Comparison of ENCODE assay signal across 20 cellular contexts in the genomic region with DNA sequence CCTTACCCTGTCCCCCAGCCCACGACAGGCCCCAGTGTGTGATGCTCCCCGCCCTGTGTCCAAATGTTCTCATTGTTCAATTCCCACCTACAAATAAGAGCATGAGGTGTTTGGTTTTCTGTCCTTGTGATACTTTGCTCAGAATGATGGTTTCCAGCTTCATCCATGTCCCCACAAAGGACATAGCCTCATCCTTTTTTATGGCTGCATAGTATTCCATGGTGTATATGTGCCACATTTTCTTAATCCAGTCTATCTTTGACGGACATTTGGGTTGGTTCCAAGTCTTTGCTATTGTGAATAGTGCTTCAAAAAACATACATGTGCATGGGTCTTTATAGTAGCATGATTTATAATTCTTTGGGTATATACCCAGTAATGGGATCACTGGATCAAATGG. TPM values are rescaled to one million over a fixed set of nuclear protein-coding genes. Genes with fewer than 3 reads are reported as not detected.
"Had no signal": no experiment of that assay in that cellular context is flagged by ENCODE, and none has a peak within 500 bp of the region (broad histone marks: within the 10 kb centered on the region; RNA-seq: fewer than 3 reads in every experiment).

No MANE protein-coding gene starts in this region.

RNA-seq across cellular contexts. Expression of a gene that starts 24.3 kb away (rescaled TPM):
- total RNA-seq: activated naive CD4-positive, alpha-beta T cell treated with anti-CD3 and anti-CD28 coated beads for 36 hours; activated naive CD4-positive, alpha-beta T cell treated with anti-CD3 and anti-CD28 coated beads, Interleukin-2, amount 50 U/mL, for 72 hours; activated naive CD8-positive, alpha-beta T cell treated with anti-CD3 and anti-CD28 coated beads for 36 hours; activated naive CD8-positive, alpha-beta T cell treated with anti-CD3 and anti-CD28 coated beads, Interleukin-2, amount 10 ng/mL, durations not matched to agents 7 days and 5 days; activated T-cell treated with anti-CD3 and anti-CD28 coated beads, Interleukin-2, amount 50 U/mL, for 4 hours; activated T-cell treated with anti-CD3 and anti-CD28 coated beads, Interleukin-2, amount 50 U/mL, for 72 hours; activated T-helper 1 cell treated with anti-CD3 and anti-CD28 coated beads, Interleukin-12 subunit alpha, Interleukin-12 subunit beta, Interleukin-2, Interleukin-4 antibody, amounts not matched to agents 30 ng/mL and 10 ng/mL and 1 ng/mL, durations not matched to agents 14 hours and 24 hours and 36 hours; activated T-helper 17 cell treated with anti-CD3 and anti-CD28 coated beads, Interleukin-2, amount 50 U/mL, for 72 hours; activated T-helper 2 cell treated with anti-CD3 and anti-CD28 coated beads, Interferon-gamma antibody, Interleukin-2, Interleukin-4, amounts not matched to agents 10 μg/mL and 5 μg/mL and 100 μg/mL, durations not matched to agents 14 hours and 24 hours and 36 hours; adrenal gland; aorta; ascending aorta; body of pancreas; breast epithelium; bronchial epithelial cell; cardiac muscle cell; cardiac septum; cerebellum; chondrocyte had no signal
- polyA plus RNA-seq: adrenal gland, aorta, cardiac muscle cell had no signal

RNA-seq across cellular contexts. Expression of a gene that starts 32.5 kb away (rescaled TPM):
- total RNA-seq: activated naive CD4-positive, alpha-beta T cell treated with anti-CD3 and anti-CD28 coated beads for 36 hours; activated naive CD4-positive, alpha-beta T cell treated with anti-CD3 and anti-CD28 coated beads, Interleukin-2, amount 50 U/mL, for 72 hours; activated naive CD8-positive, alpha-beta T cell treated with anti-CD3 and anti-CD28 coated beads for 36 hours; activated naive CD8-positive, alpha-beta T cell treated with anti-CD3 and anti-CD28 coated beads, Interleukin-2, amount 10 ng/mL, durations not matched to agents 7 days and 5 days; activated T-cell treated with anti-CD3 and anti-CD28 coated beads, Interleukin-2, amount 50 U/mL, for 4 hours; activated T-cell treated with anti-CD3 and anti-CD28 coated beads, Interleukin-2, amount 50 U/mL, for 72 hours; activated T-helper 1 cell treated with anti-CD3 and anti-CD28 coated beads, Interleukin-12 subunit alpha, Interleukin-12 subunit beta, Interleukin-2, Interleukin-4 antibody, amounts not matched to agents 30 ng/mL and 10 ng/mL and 1 ng/mL, durations not matched to agents 14 hours and 24 hours and 36 hours; activated T-helper 17 cell treated with anti-CD3 and anti-CD28 coated beads, Interleukin-2, amount 50 U/mL, for 72 hours; activated T-helper 2 cell treated with anti-CD3 and anti-CD28 coated beads, Interferon-gamma antibody, Interleukin-2, Interleukin-4, amounts not matched to agents 10 μg/mL and 5 μg/mL and 100 μg/mL, durations not matched to agents 14 hours and 24 hours and 36 hours; adrenal gland; aorta; ascending aorta; body of pancreas; breast epithelium; bronchial epithelial cell; cardiac muscle cell; cardiac septum; cerebellum; chondrocyte had no signal
- polyA plus RNA-seq: adipose tissue, adrenal gland, aorta, cardiac muscle cell had no signal

RNA-seq across cellular contexts. Expression of a gene that starts 46.4 kb away (rescaled TPM):
- total RNA-seq: activated naive CD4-positive, alpha-beta T cell treated with anti-CD3 and anti-CD28 coated beads for 36 hours; activated naive CD4-positive, alpha-beta T cell treated with anti-CD3 and anti-CD28 coated beads, Interleukin-2, amount 50 U/mL, for 72 hours; activated naive CD8-positive, alpha-beta T cell treated with anti-CD3 and anti-CD28 coated beads for 36 hours; activated naive CD8-positive, alpha-beta T cell treated with anti-CD3 and anti-CD28 coated beads, Interleukin-2, amount 10 ng/mL, durations not matched to agents 7 days and 5 days; activated T-cell treated with anti-CD3 and anti-CD28 coated beads, Interleukin-2, amount 50 U/mL, for 4 hours; activated T-cell treated with anti-CD3 and anti-CD28 coated beads, Interleukin-2, amount 50 U/mL, for 72 hours; activated T-helper 1 cell treated with anti-CD3 and anti-CD28 coated beads, Interleukin-12 subunit alpha, Interleukin-12 subunit beta, Interleukin-2, Interleukin-4 antibody, amounts not matched to agents 30 ng/mL and 10 ng/mL and 1 ng/mL, durations not matched to agents 14 hours and 24 hours and 36 hours; activated T-helper 17 cell treated with anti-CD3 and anti-CD28 coated beads, Interleukin-2, amount 50 U/mL, for 72 hours; activated T-helper 2 cell treated with anti-CD3 and anti-CD28 coated beads, Interferon-gamma antibody, Interleukin-2, Interleukin-4, amounts not matched to agents 10 μg/mL and 5 μg/mL and 100 μg/mL, durations not matched to agents 14 hours and 24 hours and 36 hours; adrenal gland; aorta; ascending aorta; body of pancreas; breast epithelium; bronchial epithelial cell; cardiac muscle cell; cardiac septum; cerebellum; chondrocyte had no signal
- polyA plus RNA-seq: adipose tissue, adrenal gland, aorta, cardiac muscle cell had no signal
